In the genomic region with DNA sequence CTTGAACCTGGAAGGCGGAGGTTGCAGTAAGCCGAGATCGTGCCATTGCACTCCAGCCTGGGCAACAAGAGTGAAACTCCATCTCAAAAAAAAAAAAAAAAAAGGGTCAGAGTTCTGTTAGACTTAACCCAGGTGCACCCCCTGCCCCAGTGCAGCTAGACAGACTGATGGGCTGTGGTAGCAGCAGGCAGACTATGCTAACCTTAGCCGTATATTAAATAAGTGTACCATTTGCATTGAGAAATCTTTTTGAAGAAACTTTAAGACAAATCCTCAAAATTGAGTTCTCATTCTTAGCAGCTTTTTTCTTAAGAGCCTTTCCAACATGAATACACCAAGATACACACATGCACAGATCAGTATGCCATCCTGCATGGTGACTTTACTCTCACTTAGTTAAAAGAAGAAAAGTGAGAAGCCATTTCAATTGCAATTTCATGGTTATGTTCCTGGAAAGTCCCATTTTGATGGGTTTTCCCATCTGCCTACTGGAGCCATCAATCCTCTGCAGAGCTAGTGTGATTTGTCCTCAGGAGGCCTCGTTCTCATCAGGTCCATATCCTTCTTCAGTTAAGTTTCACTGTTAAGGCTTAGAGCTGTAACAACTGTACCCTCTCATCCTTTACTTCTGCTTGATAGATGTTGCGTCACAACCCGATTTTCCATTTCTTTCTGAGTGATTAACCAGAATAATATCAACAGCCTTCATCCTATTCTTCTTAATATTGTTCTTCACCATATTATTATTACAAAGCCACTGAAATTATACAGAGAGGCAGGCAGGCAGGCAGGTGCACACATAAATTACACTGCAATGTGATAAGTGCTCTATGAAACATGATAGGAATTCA, we compare ENCODE assay signal across 13 cellular contexts. TPM values are rescaled to one million over a fixed set of nuclear protein-coding genes. Genes with fewer than 3 reads are reported as not detected.
DNase-seq lines count a peak whose midpoint lies in the region; ATAC-seq, FAIRE-seq and TF ChIP-seq lines count a peak whose summit lies in the region.
"Had no signal": no experiment of that assay in that cellular context is flagged by ENCODE, and none has a peak within 500 bp of the region (broad histone marks: within the 10 kb centered on the region; RNA-seq: fewer than 3 reads in every experiment).

No MANE protein-coding gene starts in this region.

- H3K79me2 ChIP-seq in keratinocyte (ENCODE audit: control insufficient read depth, insufficient read depth, low read length): no peaks in the 10 kb centered on the region

- ATAC-seq in heart right ventricle (no peak), GM18870 (IDR thresholded peaks at IDR 0.05; ENCODE audit: unreplicated experiment) (no peak)

- peak; percentile 54 for FAIRE-seq in GM19239 (lab: Jason Lieb, UNC)
- no peak for FAIRE-seq in keratinocyte (lab: Jason Lieb, UNC)
- FAIRE-seq: bronchial epithelial cell, D721Med had no signal

- intact Hi-C loops in heart right ventricle (cut with DNase I): no loop called here

- H3K9me3 ChIP-seq in SJCRH30 (replicated peaks) (no peaks in the 10 kb centered on the region), keratinocyte (ENCODE audit: control insufficient read depth, low read depth, low read length) (no peaks in the 10 kb centered on the region), heart right ventricle (no peaks in the 10 kb centered on the region)

- dilution Hi-C loops in keratinocyte (cut with MboI; ENCODE audit: extremely low pct_ligation_motif_present, low sequenced_read_pairs): no loop called here

- peak overlapping the region; percentile 100 for H3K27ac ChIP-seq in SJCRH30
- no peak overlapping the region for H3K27ac ChIP-seq in keratinocyte (ENCODE audit: control insufficient read depth, insufficient read depth, low read length)
- H3K27ac ChIP-seq in heart right ventricle: no peak overlapping the region

- DNase-seq in CD1c-positive myeloid dendritic cell (ENCODE audit: extremely low spot score): peak; percentile 45
- no peak for DNase-seq in GM19239 (ENCODE audit: insufficient read length, low spot score)
- DNase-seq in SJCRH30: peak; percentile 77 to 95
- DNase-seq in keratinocyte (ENCODE audit: low read depth, low spot score): no peak
- DNase-seq in heart right ventricle: no peak
- DNase-seq in HuH-7.5 (ENCODE audit: low spot score): no peak
- DNase-seq in activated CD4-positive, alpha-beta T cell treated with anti-CD3 and anti-CD28 coated beads, Interleukin-2, amount 50 U/mL, for 1 hour: no peak
- DNase-seq: NCI-H2029 treated with DMSO at 0.1 percent for 48 hours, NCI-H69 had no signal

- H3K27me3 ChIP-seq in SJCRH30 (no peaks in the 10 kb centered on the region), keratinocyte (ENCODE audit: control insufficient read depth, extremely low read depth, insufficient read depth, low read length) (no peaks in the 10 kb centered on the region), heart right ventricle (peaks cover 0 to 34% (median 0%) of the 10 kb centered on the region in 7 donors)

- no peaks in the 10 kb centered on the region for H3K9me1 ChIP-seq in keratinocyte (ENCODE audit: control insufficient read depth, extremely low read depth, insufficient read depth, low read length)

- H3K36me3 ChIP-seq in SJCRH30: no peaks in the 10 kb centered on the region
- H3K36me3 ChIP-seq in keratinocyte (ENCODE audit: control insufficient read depth in 2 of 2, extremely low read depth in 1 of 2, insufficient read depth in 2 of 2, low read length in 2 of 2): no peaks in the 10 kb centered on the region
- no peaks in the 10 kb centered on the region for H3K36me3 ChIP-seq in heart right ventricle

- no peak overlapping the region for H3K9ac ChIP-seq in keratinocyte (ENCODE audit: control insufficient read depth, extremely low read depth, insufficient read depth, low read length)

- H4K20me1 ChIP-seq in keratinocyte (ENCODE audit: control insufficient read depth, extremely low read depth, insufficient read depth, low read length): no peaks in the 10 kb centered on the region

- no peak for TF ChIP-seq CTCF in keratinocyte (optimal IDR thresholded peaks at IDR 0.05 in 1 of 3, IDR thresholded peaks at IDR 0.05 in 1 of 3, conservative IDR thresholded peaks at IDR 0.05 in 1 of 3; ENCODE audit: extremely low read depth in 1 of 3, insufficient read depth in 2 of 3, low read length in 3 of 3)
- TF ChIP-seq CTCF in heart right ventricle (IDR thresholded peaks at IDR 0.05): no peak

- H3K4me3 ChIP-seq in SJCRH30 (peak overlapping the region; percentile 94), keratinocyte (ENCODE audit: control insufficient read depth in 2 of 3, extremely low read depth in 1 of 3, insufficient read depth in 2 of 3, low read depth in 1 of 3, low read length in 3 of 3) (no peak overlapping the region), heart right ventricle (no peak overlapping the region)

- peak overlapping the region; percentile 22 for H3K4me2 ChIP-seq in keratinocyte (ENCODE audit: control insufficient read depth, extremely low read depth, insufficient read depth, low read depth, low read length)

- H2AFZ ChIP-seq in keratinocyte (ENCODE audit: control insufficient read depth, low read length): no peak overlapping the region

- 68 to 88% methylated on average over 7 of the region's 7 CpGs for WGBS in heart right ventricle, 2 donors

- H3K4me1 ChIP-seq in SJCRH30 (peaks cover 32% of the 10 kb centered on the region), keratinocyte (ENCODE audit: control insufficient read depth, extremely low read depth, insufficient read depth, low read length) (peaks cover 58% of the 10 kb centered on the region), heart right ventricle (peaks cover 0 to 44% (median 18%) of the 10 kb centered on the region in 9 donors)

RNA-seq across cellular contexts. Expression of a gene that starts 7.3 kb away (rescaled TPM):
- 5.9 and 6.2 TPM in 2 replicates for total RNA-seq in SJCRH30 (2014; rRNA removed; shearing (Covaris generic))
- polyA plus RNA-seq in keratinocyte (0.41 to 0.54 TPM (median 0.52 TPM) in 3 replicates), heart right ventricle (under 1 TPM; 0.22 to 0.58 TPM)
- 0.14 TPM for polyA plus RNA-seq in keratinocyte (2011; ENCODE audit: low read depth)
- polyA plus RNA-seq in keratinocyte (2011; cell fraction: cytosol; rRNA removed): 0.35 and 0.64 TPM in 2 replicates
- polyA plus RNA-seq in keratinocyte (2011; cell fraction: nucleus; rRNA removed): 0.25 TPM in 2 replicates
- polyA plus RNA-seq in keratinocyte (2012; ENCODE audit: low replicate concordance): 0.71 and 0.79 TPM in 2 replicates
- polyA minus RNA-seq in keratinocyte: 0.26 TPM in 1 of 3 replicates, not detected in the others
- polyA minus RNA-seq in keratinocyte (2011; cell fraction: cytosol; rRNA and poly(A)+ RNA removed): not detected
- polyA minus RNA-seq in keratinocyte (2011; cell fraction: nucleus; rRNA and poly(A)+ RNA removed): 0.31 and 0.32 TPM in 2 replicates
- total RNA-seq in heart right ventricle: under 1 TPM; 0.11 to 0.88 (median 0.32) TPM

RNA-seq across cellular contexts. Expression of a gene that starts 21.0 kb away (rescaled TPM):
- 51.5 and 54.7 TPM in 2 replicates for total RNA-seq in SJCRH30 (2014; rRNA removed; shearing (Covaris generic))
- polyA plus RNA-seq in keratinocyte (22.6 to 35.3 TPM (median 27.6 TPM) in 3 replicates), heart right ventricle (10 to 100 TPM; 11.0 to 15.3 TPM)
- 11.8 TPM for polyA plus RNA-seq in keratinocyte (2011; ENCODE audit: low read depth)
- 28.6 and 37.5 TPM in 2 replicates for polyA plus RNA-seq in keratinocyte (2011; cell fraction: cytosol; rRNA removed)
- 22.4 and 24.5 TPM in 2 replicates for polyA plus RNA-seq in keratinocyte (2011; cell fraction: nucleus; rRNA removed)
- polyA plus RNA-seq in keratinocyte (2012; ENCODE audit: low replicate concordance): 21.4 and 22.4 TPM in 2 replicates
- 2.3 to 16.0 TPM (median 4.9 TPM) in 3 replicates for polyA minus RNA-seq in keratinocyte
- polyA minus RNA-seq in keratinocyte (2011; cell fraction: cytosol; rRNA and poly(A)+ RNA removed): 18.2 TPM
- 4.6 and 5.5 TPM in 2 replicates for polyA minus RNA-seq in keratinocyte (2011; cell fraction: nucleus; rRNA and poly(A)+ RNA removed)
- total RNA-seq in heart right ventricle: 10 to 100 TPM in 1 of 10 donors, 1 to 10 TPM in 9; 3.5 to 10.2 (median 6.6) TPM

RNA-seq across cellular contexts. Expression of a gene that starts 21.6 kb away (rescaled TPM):
- 164 and 168 TPM in 2 replicates for total RNA-seq in SJCRH30 (2014; rRNA removed; shearing (Covaris generic))
- polyA plus RNA-seq in keratinocyte: 2.0 to 3.4 TPM (median 3.0 TPM) in 3 replicates
- polyA plus RNA-seq in keratinocyte (2011; ENCODE audit: low read depth): not detected
- polyA plus RNA-seq in keratinocyte (2011; cell fraction: cytosol; rRNA removed): 1.2 and 1.4 TPM in 2 replicates
- 3.2 and 3.6 TPM in 2 replicates for polyA plus RNA-seq in keratinocyte (2011; cell fraction: nucleus; rRNA removed)
- 0.16 and 1.8 TPM in 2 replicates for polyA plus RNA-seq in keratinocyte (2012; ENCODE audit: low replicate concordance)
- polyA minus RNA-seq in keratinocyte: 2.0 to 4.0 TPM (median 2.3 TPM) in 3 replicates
- polyA minus RNA-seq in keratinocyte (2011; cell fraction: cytosol; rRNA and poly(A)+ RNA removed): 1.9 TPM
- polyA minus RNA-seq in keratinocyte (2011; cell fraction: nucleus; rRNA and poly(A)+ RNA removed): 3.1 and 3.5 TPM in 2 replicates
- under 1 TPM in 4 of 10 donors, not detected in 6; 0.21 to 1.00 (median 0.41) TPM for total RNA-seq in heart right ventricle
- polyA plus RNA-seq in heart right ventricle: under 1 TPM; 0.13 to 0.15 TPM
- total RNA-seq: pulmonary artery endothelial cell had no signal

RNA-seq across cellular contexts. Expression of a gene that starts 37.5 kb away (rescaled TPM):
- total RNA-seq in SJCRH30 (2014; rRNA removed; shearing (Covaris generic)): 25.3 and 25.9 TPM in 2 replicates
- polyA plus RNA-seq in keratinocyte (16.4 to 19.7 TPM (median 18.3 TPM) in 3 replicates), heart right ventricle (1 to 10 TPM; 2.6 to 9.4 TPM)
- 15.1 TPM for polyA plus RNA-seq in keratinocyte (2011; ENCODE audit: low read depth)
- polyA plus RNA-seq in keratinocyte (2011; cell fraction: cytosol; rRNA removed): 6.3 and 13.3 TPM in 2 replicates
- 24.6 and 28.3 TPM in 2 replicates for polyA plus RNA-seq in keratinocyte (2011; cell fraction: nucleus; rRNA removed)
- 11.5 and 14.8 TPM in 2 replicates for polyA plus RNA-seq in keratinocyte (2012; ENCODE audit: low replicate concordance)
- polyA minus RNA-seq in keratinocyte: 9.1 to 21.4 TPM (median 21.2 TPM) in 3 replicates
- 9.4 TPM for polyA minus RNA-seq in keratinocyte (2011; cell fraction: cytosol; rRNA and poly(A)+ RNA removed)
- polyA minus RNA-seq in keratinocyte (2011; cell fraction: nucleus; rRNA and poly(A)+ RNA removed): 26.6 and 45.1 TPM in 2 replicates
- total RNA-seq in heart right ventricle: 10 to 100 TPM; 13.4 to 20.9 (median 16.0) TPM

Comparison
In these comparisons a context has a peak if more than half of its experiments do, and no peak if none do; other contexts are left out.
1. DNase-seq: peak in CD1c-positive myeloid dendritic cell (single experiment) and SJCRH30 (2 of 2); none in GM19239 (single experiment), keratinocyte (single experiment), heart right ventricle (0 of 2), HuH-7.5 (single experiment) and activated CD4-positive, alpha-beta T cell treated with anti-CD3 and anti-CD28 coated beads, Interleukin-2, amount 50 U/mL, for 1 hour (single experiment).
2. RNA of a gene that starts 21.6 kb away (total RNA-seq): 164 to 168 TPM in SJCRH30; 0.21 to 1.00 TPM in heart right ventricle; every median in the first group is over 10 times any median in the second.